8 cellular contexts compared by ENCODE assay signal in the genomic region with DNA sequence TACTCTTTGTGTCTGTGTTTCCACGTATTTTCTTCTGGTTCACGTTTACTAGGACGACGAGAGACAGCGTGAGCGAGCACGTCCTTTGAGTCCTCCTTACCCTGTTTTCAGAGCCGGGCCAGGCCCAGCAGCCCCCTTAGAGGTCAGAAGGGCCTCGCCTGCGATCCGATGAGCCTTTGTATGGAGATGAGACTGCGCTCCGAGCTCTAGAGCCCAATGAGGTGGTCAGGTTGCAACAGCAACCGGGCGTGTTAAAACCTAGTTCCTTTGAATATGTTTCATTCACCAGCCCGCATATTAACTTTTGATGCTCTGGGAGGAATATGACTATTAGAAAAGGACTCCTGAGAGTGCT. TPM values are rescaled to one million over a fixed set of nuclear protein-coding genes. Genes with fewer than 3 reads are reported as not detected.
DNase-seq lines count a peak whose midpoint lies in the region; ATAC-seq, FAIRE-seq and TF ChIP-seq lines count a peak whose summit lies in the region.

No MANE protein-coding gene starts in this region.

- DNase-seq in NCI-H2171 treated with DMSO at 0.1 percent for 48 hours (lab: John Stamatoyannopoulos, UW) (peak; percentile 33), NCI-H2171 (lab: John Stamatoyannopoulos, UW) (no peak), HS-5 (ENCODE audit: low read depth) (peak; percentile 10), kidney (no peak), SK-N-DZ (ENCODE audit: low spot score) (no peak)
- no peak for DNase-seq in activated naive CD8-positive, alpha-beta T cell treated with anti-CD3 and anti-CD28 coated beads, Interleukin-2, amount 50 U/mL, for 24 hours

- H3K36me3 Mint-ChIP-seq in activated naive CD8-positive, alpha-beta T cell treated with anti-CD3 and anti-CD28 coated beads, Interleukin-2, amount 50 U/mL, for 24 hours (ENCODE audit: low read depth): peaks cover 3% of the 10 kb centered on the region

- peak; percentile 1 for ATAC-seq in activated naive CD8-positive, alpha-beta T cell treated with anti-CD3 and anti-CD28 coated beads, Interleukin-2, amount 50 U/mL, for 24 hours
- no peak for ATAC-seq in HG03521 (IDR thresholded peaks at IDR 0.05; ENCODE audit: unreplicated experiment)

- H3K27ac ChIP-seq in kidney (ENCODE audit: low read depth in 2 of 2, low read length in 2 of 2): peak overlapping the region; percentile 71 to 87
- peak overlapping the region; percentile 87 for H3K27ac ChIP-seq in subcutaneous abdominal adipose tissue (ENCODE audit: low read depth, low read length)

- H3K9ac ChIP-seq in kidney (ENCODE audit: low read length in 2 of 2) (peak overlapping the region; percentile 79 to 95), subcutaneous abdominal adipose tissue (ENCODE audit: low read length in 5 of 5) (peak overlapping the region; percentile 77 to 97 (median 83))

- H3K27me3 ChIP-seq in subcutaneous abdominal adipose tissue (ENCODE audit: control insufficient read depth in 5 of 5, insufficient read depth in 4 of 5, low read length in 5 of 5): no peaks in the 10 kb centered on the region

- H3K36me3 ChIP-seq in kidney (ENCODE audit: control insufficient read depth in 1 of 2, insufficient read depth in 2 of 2, low read length in 2 of 2) (peaks cover 0 to 5% of the 10 kb centered on the region in 2 donors), subcutaneous abdominal adipose tissue (ENCODE audit: control insufficient read depth in 5 of 5, insufficient read depth in 5 of 5, low read length in 5 of 5) (peaks cover 0 to 9% (median 0%) of the 10 kb centered on the region in 5 donors)

- H3K27ac Mint-ChIP-seq in activated naive CD8-positive, alpha-beta T cell treated with anti-CD3 and anti-CD28 coated beads, Interleukin-2, amount 50 U/mL, for 24 hours: peak overlapping the region; percentile 88

- no peak for FAIRE-seq in kidney (lab: Jason Lieb, UNC)

- intact Hi-C loops in kidney (cut with DNase I): no loop called here

- TF ChIP-seq CTCF in kidney (IDR thresholded peaks at IDR 0.05; ENCODE audit: borderline replicate concordance, extremely low read depth, insufficient read depth): no peak

- peaks cover 77% of the 10 kb centered on the region for H3K4me1 Mint-ChIP-seq in activated naive CD8-positive, alpha-beta T cell treated with anti-CD3 and anti-CD28 coated beads, Interleukin-2, amount 50 U/mL, for 24 hours

- H3K9me3 Mint-ChIP-seq in activated naive CD8-positive, alpha-beta T cell treated with anti-CD3 and anti-CD28 coated beads, Interleukin-2, amount 50 U/mL, for 24 hours: no peaks in the 10 kb centered on the region

- H3K4me1 ChIP-seq in kidney (ENCODE audit: control insufficient read depth in 1 of 2, insufficient read depth in 1 of 2, low read depth in 1 of 2, low read length in 2 of 2): peaks cover 33 to 46% of the 10 kb centered on the region in 2 donors
- peaks cover 9 to 74% (median 56%) of the 10 kb centered on the region in 5 donors for H3K4me1 ChIP-seq in subcutaneous abdominal adipose tissue (ENCODE audit: control insufficient read depth in 5 of 5, insufficient read depth in 5 of 5, low read length in 5 of 5)

- no peaks in the 10 kb centered on the region for H3K27me3 Mint-ChIP-seq in activated naive CD8-positive, alpha-beta T cell treated with anti-CD3 and anti-CD28 coated beads, Interleukin-2, amount 50 U/mL, for 24 hours

- H3K9me3 ChIP-seq in kidney (ENCODE audit: control insufficient read depth in 1 of 2, low read length in 2 of 2) (no peaks in the 10 kb centered on the region), subcutaneous abdominal adipose tissue (ENCODE audit: control insufficient read depth in 5 of 5, low read length in 5 of 5) (no peaks in the 10 kb centered on the region)

- peak overlapping the region; percentile 88 to 96 for H3K4me3 ChIP-seq in kidney (ENCODE audit: low read length in 2 of 2)
- H3K4me3 ChIP-seq in subcutaneous abdominal adipose tissue (ENCODE audit: low read depth in 1 of 5, low read length in 5 of 5): peak overlapping the region; percentile 80 to 98 (median 93)

- H3K4me3 Mint-ChIP-seq in activated naive CD8-positive, alpha-beta T cell treated with anti-CD3 and anti-CD28 coated beads, Interleukin-2, amount 50 U/mL, for 24 hours: peak overlapping the region; percentile 96

RNA-seq across cellular contexts. Expression of a gene that starts 55.6 kb away (rescaled TPM):
- 30.5 TPM for total RNA-seq in kidney
- polyA plus RNA-seq in kidney (ENCODE audit: insufficient read depth, low read depth, low replicate concordance): 14.2 TPM
- polyA plus RNA-seq in SK-N-DZ (2014; cell fraction: cytosol; rRNA removed): 5.2 and 6.2 TPM in 2 replicates
- 2.6 and 3.3 TPM in 2 replicates for polyA plus RNA-seq in SK-N-DZ (2014; cell fraction: nucleus; rRNA removed)

Comparison
In these comparisons a context has a peak if more than half of its experiments do, and no peak if none do; other contexts are left out.
1. DNase-seq: peak in NCI-H2171 treated with DMSO at 0.1 percent for 48 hours (single experiment) and HS-5 (single experiment); none in NCI-H2171 (single experiment), activated naive CD8-positive, alpha-beta T cell treated with anti-CD3 and anti-CD28 coated beads, Interleukin-2, amount 50 U/mL, for 24 hours (single experiment), kidney (single experiment) and SK-N-DZ (single experiment).